Comparison of ENCODE assay signal across 9 cellular contexts in the genomic region with DNA sequence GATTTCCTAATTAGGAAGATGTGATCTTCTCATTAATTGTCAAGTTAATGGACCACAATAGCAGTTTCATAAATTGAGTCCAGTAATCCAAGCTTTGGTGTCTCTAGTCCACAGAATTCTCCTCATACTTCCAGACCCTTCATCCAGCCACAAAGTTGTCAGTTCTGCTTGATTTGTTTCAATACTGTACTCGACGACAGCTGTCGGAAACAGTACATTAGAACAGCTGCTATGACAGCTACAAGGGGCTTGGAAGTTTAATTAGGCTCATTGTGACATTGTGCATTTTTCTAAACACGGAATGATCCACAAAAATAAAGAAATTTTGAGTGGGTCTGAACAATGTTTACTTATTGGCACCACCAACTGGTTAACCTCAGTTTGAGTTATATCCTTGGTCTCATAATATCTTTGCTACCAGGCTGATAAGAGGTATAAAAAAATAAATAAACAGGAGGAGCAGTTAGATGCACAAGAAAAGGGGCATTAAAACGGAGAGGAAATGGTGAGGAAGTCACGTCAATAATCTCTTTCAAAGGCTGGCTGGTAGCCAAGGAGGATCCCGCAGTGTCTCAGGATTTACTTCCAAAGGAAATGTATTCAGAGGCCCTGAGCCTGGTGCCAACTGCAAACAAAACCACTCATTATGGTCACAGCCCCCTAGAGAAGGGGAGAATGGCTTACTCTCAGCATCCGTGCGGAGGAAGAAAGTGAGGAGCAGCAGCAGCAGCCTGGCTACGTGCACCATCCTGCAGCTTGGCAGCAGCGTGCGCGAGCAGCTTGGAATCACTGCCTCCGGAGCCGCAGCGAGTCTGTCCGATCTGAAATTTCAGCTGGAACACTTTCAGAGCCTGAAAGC.
A peak's percentile ranks its signal among the peaks of the same experiment; 100 is the strongest.
DNase-seq lines count a peak whose midpoint lies in the region; ATAC-seq and TF ChIP-seq lines count a peak whose summit lies in the region.
"Had no signal": no experiment of that assay in that cellular context is flagged by ENCODE, and none has a peak within 500 bp of the region (broad histone marks: within the 10 kb centered on the region; RNA-seq: fewer than 3 reads in every experiment).

No MANE protein-coding gene starts in this region.

- no peaks in the 10 kb centered on the region for H3K9me3 Mint-ChIP-seq in nephron
- H3K9me3 Mint-ChIP-seq: stimulated activated memory B cell treated with anti-CD40 and anti-IgM and Interleukin-4, amounts not matched to agents 10 μg/mL and 1 μg/mL and 100 μg/mL, for 72 hours had no signal

- H3K27ac ChIP-seq in BLaER1 treated with 17β-estradiol and CSF1 and Interleukin-3, amounts not matched to agents 10 nM and 100 nM: peak overlapping the region in 2 of 11 experiments; percentile 16 to 46; a peak in 2 of 22 replicates

- H3K4me1 Mint-ChIP-seq in nephron: peaks cover 65% of the 10 kb centered on the region
- H3K4me1 Mint-ChIP-seq: stimulated activated memory B cell treated with anti-CD40 and anti-IgM and Interleukin-4, amounts not matched to agents 10 μg/mL and 1 μg/mL and 100 μg/mL, for 72 hours had no signal

- H3K36me3 ChIP-seq in BLaER1 treated with 17β-estradiol and CSF1 and Interleukin-3, amounts not matched to agents 10 nM and 100 nM: no peaks in the 10 kb centered on the region

- peak overlapping the region; percentile 46 to 89 (median 76) for H3K4me2 ChIP-seq in BLaER1 treated with 17β-estradiol and CSF1 and Interleukin-3, amounts not matched to agents 10 nM and 100 nM

- peak overlapping the region; percentile 46 to 71 (median 54) for H3K4me3 Mint-ChIP-seq in nephron
- H3K4me3 Mint-ChIP-seq: stimulated activated memory B cell treated with anti-CD40 and anti-IgM and Interleukin-4, amounts not matched to agents 10 μg/mL and 1 μg/mL and 100 μg/mL, for 72 hours had no signal

- H3K27me3 ChIP-seq in BLaER1 treated with 17β-estradiol and CSF1 and Interleukin-3, amounts not matched to agents 10 nM and 100 nM: no peaks in the 10 kb centered on the region

- H3K36me3 Mint-ChIP-seq in nephron (ENCODE audit: low read depth): peaks cover 29% of the 10 kb centered on the region
- H3K36me3 Mint-ChIP-seq: stimulated activated memory B cell treated with anti-CD40 and anti-IgM and Interleukin-4, amounts not matched to agents 10 μg/mL and 1 μg/mL and 100 μg/mL, for 72 hours had no signal

- H3K27ac Mint-ChIP-seq in nephron: peak overlapping the region; percentile 50 to 81 (median 62)
- H3K27ac Mint-ChIP-seq: stimulated activated memory B cell treated with anti-CD40 and anti-IgM and Interleukin-4, amounts not matched to agents 10 μg/mL and 1 μg/mL and 100 μg/mL, for 72 hours had no signal

- H3K9ac ChIP-seq in BLaER1 treated with 17β-estradiol and CSF1 and Interleukin-3, amounts not matched to agents 10 nM and 100 nM: peak overlapping the region in 1 of 11 experiments; percentile 12; a peak in 1 of 22 replicates

- no peak overlapping the region; a peak in 1 of 20 replicates for H3K4me3 ChIP-seq in BLaER1 treated with 17β-estradiol and CSF1 and Interleukin-3, amounts not matched to agents 10 nM and 100 nM
- no peak overlapping the region for H3K4me3 ChIP-seq in epithelial cell of esophagus (ENCODE audit: low read length)

- no peaks in the 10 kb centered on the region for H3K9me3 ChIP-seq in BLaER1 treated with 17β-estradiol and CSF1 and Interleukin-3, amounts not matched to agents 10 nM and 100 nM (replicated peaks in 1 of 11)

- no peak for ATAC-seq in GM18858 (IDR thresholded peaks at IDR 0.05; ENCODE audit: unreplicated experiment)
- ATAC-seq: stimulated activated memory B cell treated with anti-CD40 and anti-IgM and Interleukin-4, amounts not matched to agents 10 μg/mL and 1 μg/mL and 100 μg/mL, for 72 hours had no signal

- peaks cover 10 to 28% (median 23%) of the 10 kb centered on the region in 10 experiments for H3K4me1 ChIP-seq in BLaER1 treated with 17β-estradiol and CSF1 and Interleukin-3, amounts not matched to agents 10 nM and 100 nM

- peak; percentile 99 for DNase-seq in NCI-H2227 treated with DMSO at 0.1 percent for 48 hours (lab: John Stamatoyannopoulos, UW)
- peak; percentile 4 for DNase-seq in epithelial cell of esophagus (ENCODE audit: low read depth)
- no peak for DNase-seq in activated CD4-positive, alpha-beta T cell treated with anti-CD3 and anti-CD28 coated beads for 4 hours
- no peak for DNase-seq in stimulated activated CD4-positive, alpha-beta T cell treated with anti-CD3 and anti-CD28 coated beads, Interleukin-12 subunit alpha, Interleukin-12 subunit beta, amount 100 ng/mL, for 4 hours
- DNase-seq in GOT3 (lab: John Stamatoyannopoulos, UW): no peak

- H3K27me3 Mint-ChIP-seq in nephron (ENCODE audit: low read depth): no peaks in the 10 kb centered on the region
- H3K27me3 Mint-ChIP-seq: stimulated activated memory B cell treated with anti-CD40 and anti-IgM and Interleukin-4, amounts not matched to agents 10 μg/mL and 1 μg/mL and 100 μg/mL, for 72 hours had no signal

- TF ChIP-seq CTCF in epithelial cell of esophagus (IDR thresholded peaks at IDR 0.05; ENCODE audit: insufficient read depth, low read depth, low read length, missing control alignments) (no peak), nephron (IDR thresholded peaks at IDR 0.05; ENCODE audit: unreplicated experiment in 3 of 3) (no peak)

- H4K20me1 ChIP-seq in BLaER1 treated with 17β-estradiol and CSF1 and Interleukin-3, amounts not matched to agents 10 nM and 100 nM: no peaks in the 10 kb centered on the region

Comparison
In these comparisons a context has a peak if more than half of its experiments do, and no peak if none do; other contexts are left out.
1. DNase-seq: peak in NCI-H2227 treated with DMSO at 0.1 percent for 48 hours (single experiment) and epithelial cell of esophagus (single experiment); none in activated CD4-positive, alpha-beta T cell treated with anti-CD3 and anti-CD28 coated beads for 4 hours (0 of 2), stimulated activated CD4-positive, alpha-beta T cell treated with anti-CD3 and anti-CD28 coated beads, Interleukin-12 subunit alpha, Interleukin-12 subunit beta, amount 100 ng/mL, for 4 hours (single experiment) and GOT3 (single experiment).